In genomic region chr14:23335623-23336022, GRCh38 we compare ENCODE assay signal across 29 cellular contexts. TPM values are rescaled to one million over a fixed set of nuclear protein-coding genes. Genes with fewer than 3 reads are reported as not detected.
"Had no signal": no experiment of that assay in that cellular context is flagged by ENCODE, and none has a peak within 500 bp of the region (broad histone marks: within the 10 kb centered on the region; RNA-seq: fewer than 3 reads in every experiment).

No MANE protein-coding gene starts in this region.

- FAIRE-seq: colon, endometrium, islet of Langerhans, keratinocyte had no signal

- H3K4me3 Mint-ChIP-seq: dendritic cell treated with granulocyte-macrophage colony-stimulating factor and Interleukin-4, amounts not matched to agents 40 ng/mL and 50 ng/mL, for 4 days; effector memory CD8-positive, alpha-beta T cell; endodermal cell; mesothelial cell of epicardium had no signal

- ATAC-seq: effector memory CD8-positive, alpha-beta T cell; esophagus mucosa; gastrocnemius medialis; heart right ventricle; left cardiac atrium; left lung; left ventricle myocardium superior; lower lobe of right lung; mucosa of descending colon had no signal

- H3K36me3 ChIP-seq: esophagus squamous epithelium, gastrocnemius medialis, heart right ventricle, left lung, lower lobe of right lung had no signal

- H3K4me3 ChIP-seq: esophagus squamous epithelium, gastrocnemius medialis, heart right ventricle, left lung, lower lobe of right lung, mucosa of descending colon had no signal

- H3K27me3 ChIP-seq: gastrocnemius medialis, left lung had no signal

- H3K4me1 ChIP-seq: esophagus squamous epithelium, gastrocnemius medialis, heart right ventricle, left lung, lower lobe of right lung had no signal

- H3K9me3 Mint-ChIP-seq: dendritic cell treated with granulocyte-macrophage colony-stimulating factor and Interleukin-4, amounts not matched to agents 40 ng/mL and 50 ng/mL, for 4 days; effector memory CD8-positive, alpha-beta T cell had no signal

- DNase-seq: cortex of kidney; effector CD8-positive, alpha-beta T cell; effector memory CD8-positive, alpha-beta T cell; endodermal cell; esophagus squamous epithelium; foreskin fibroblast; foreskin melanocyte; gastrocnemius medialis; glutamatergic neuron; heart right ventricle; hippocampal formation; left cardiac atrium; left lung; left ventricle myocardium superior; lower lobe of right lung; mesenchymal stem cell; mucosa of descending colon; naive B cell had no signal

- H3K9me3 ChIP-seq: esophagus squamous epithelium, gastrocnemius medialis, lower lobe of right lung had no signal

- H3K36me3 Mint-ChIP-seq: mesothelial cell of epicardium, naive B cell had no signal

- H3K27ac Mint-ChIP-seq: dendritic cell treated with granulocyte-macrophage colony-stimulating factor and Interleukin-4, amounts not matched to agents 40 ng/mL and 50 ng/mL, for 4 days; effector memory CD8-positive, alpha-beta T cell; endodermal cell; mesothelial cell of epicardium; naive B cell had no signal

- H3K27ac ChIP-seq: epithelial cell of prostate, esophagus squamous epithelium, gastrocnemius medialis, heart right ventricle, left lung, lower lobe of right lung had no signal

- H3K4me1 Mint-ChIP-seq: endodermal cell, mesothelial cell of epicardium, naive B cell had no signal

RNA-seq across cellular contexts. Expression of gene EFS, which starts 29.3 kb away (rescaled TPM):
- total RNA-seq: dermis microvascular lymphatic vessel endothelial cell, lung microvascular endothelial cell, myocyte had no signal
